1 cellular context compared by ENCODE assay signal in genomic region chr11:62081378-62082291, GRCh38.
TF ChIP-seq lines count a peak whose summit lies in the region.

No MANE protein-coding gene starts in this region.

TF ChIP-seq in HEK293, 187 proteins besides CTCF, POLR2A, EP300 and RAD21 (continued from another document):
- TF ChIP-seq ZNF214 (tag by site-specific recombination; IDR thresholded peaks at IDR 0.05; ENCODE audit: borderline replicate concordance) (no peak), ZNF175 (tag by site-specific recombination; IDR thresholded peaks at IDR 0.05) (no peak), ZIC2 (tag by site-specific recombination; IDR thresholded peaks at IDR 0.05) (no peak), ZNF501 (tag by site-specific recombination; IDR thresholded peaks at IDR 0.05) (peak; percentile 34; the same call in 1 of the 2 replicates), SCRT2 (tag by site-specific recombination; IDR thresholded peaks at IDR 0.05) (peak; percentile 99), ZNF792 (tag by site-specific recombination; IDR thresholded peaks at IDR 0.05) (no peak), ZNF394 (tag by site-specific recombination; IDR thresholded peaks at IDR 0.05; ENCODE audit: borderline replicate concordance) (peak; percentile 68; the same call in 1 of the 2 replicates), ZNF645 (tag by site-specific recombination; IDR thresholded peaks at IDR 0.05) (no peak), SP7 (tag by site-specific recombination; IDR thresholded peaks at IDR 0.05) (0 out of 2 replicates have a peak, but pooled peaks have one; percentile 23), ZNF449 (tag by site-specific recombination; IDR thresholded peaks at IDR 0.05) (no peak), ZNF660 (tag by site-specific recombination; IDR thresholded peaks at IDR 0.05) (0 out of 2 replicates have a peak, but pooled peaks have one; percentile 45), ZNF558 (tag by site-specific recombination; IDR thresholded peaks at IDR 0.05) (no peak)
- TF ChIP-seq, protein P1, sequence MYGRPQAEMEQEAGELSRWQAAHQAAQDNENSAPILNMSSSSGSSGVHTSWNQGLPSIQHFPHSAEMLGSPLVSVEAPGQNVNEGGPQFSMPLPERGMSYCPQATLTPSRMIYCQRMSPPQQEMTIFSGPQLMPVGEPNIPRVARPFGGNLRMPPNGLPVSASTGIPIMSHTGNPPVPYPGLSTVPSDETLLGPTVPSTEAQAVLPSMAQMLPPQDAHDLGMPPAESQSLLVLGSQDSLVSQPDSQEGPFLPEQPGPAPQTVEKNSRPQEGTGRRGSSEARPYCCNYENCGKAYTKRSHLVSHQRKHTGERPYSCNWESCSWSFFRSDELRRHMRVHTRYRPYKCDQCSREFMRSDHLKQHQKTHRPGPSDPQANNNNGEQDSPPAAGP (tag by site-specific recombination; IDR thresholded peaks at IDR 0.05) = no peak
- TF ChIP-seq, protein P2, sequence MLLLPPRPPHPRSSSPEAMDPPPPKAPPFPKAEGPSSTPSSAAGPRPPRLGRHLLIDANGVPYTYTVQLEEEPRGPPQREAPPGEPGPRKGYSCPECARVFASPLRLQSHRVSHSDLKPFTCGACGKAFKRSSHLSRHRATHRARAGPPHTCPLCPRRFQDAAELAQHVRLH (tag by site-specific recombination; IDR thresholded peaks at IDR 0.05) = no peak
